ENCODE assay signal across 15 cellular contexts in the genomic region with DNA sequence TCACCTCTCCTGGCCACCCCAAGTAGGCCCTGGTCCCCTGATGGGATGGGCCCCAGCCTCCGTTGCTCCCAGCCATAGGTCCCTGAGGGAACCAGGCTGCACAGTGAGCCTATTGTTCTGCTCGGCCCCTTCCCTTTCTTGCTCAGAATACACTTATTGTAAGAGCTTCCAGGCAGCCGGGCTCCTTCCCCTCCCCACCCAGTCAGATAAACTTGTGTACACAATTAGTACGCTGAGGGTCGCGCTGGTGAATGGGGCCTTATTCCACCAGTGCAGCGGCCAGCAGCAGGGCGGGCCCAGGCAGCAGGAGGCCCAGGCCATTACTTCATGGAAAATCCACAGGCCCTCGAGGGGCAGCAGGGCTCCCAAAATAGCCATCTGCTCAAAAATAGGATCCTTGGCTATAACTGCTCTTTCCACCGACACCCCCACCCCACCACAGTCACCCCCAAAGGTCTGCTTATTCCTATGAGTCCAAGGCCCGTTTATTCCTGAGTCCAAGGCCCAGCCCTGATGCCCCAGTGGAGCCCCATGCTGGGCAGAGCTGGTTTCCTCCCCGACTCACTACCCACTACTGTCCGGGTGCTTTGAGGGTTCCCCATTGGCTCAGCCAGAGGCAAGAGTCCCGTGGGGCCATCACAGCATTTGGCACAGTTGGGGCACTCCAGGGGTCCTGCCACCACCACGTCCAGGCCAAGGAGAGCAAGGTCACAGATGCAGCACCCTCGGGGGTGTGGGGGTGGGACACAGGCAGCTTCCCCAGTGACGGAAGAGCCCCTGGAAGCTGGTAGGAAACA. TPM values are rescaled to one million over a fixed set of nuclear protein-coding genes. Genes with fewer than 3 reads are reported as not detected.
DNase-seq lines count a peak whose midpoint lies in the region; ATAC-seq and TF ChIP-seq lines count a peak whose summit lies in the region.
"Had no signal": no experiment of that assay in that cellular context is flagged by ENCODE, and none has a peak within 500 bp of the region (broad histone marks: within the 10 kb centered on the region; RNA-seq: fewer than 3 reads in every experiment).

No MANE protein-coding gene starts in this region.

- H2BK12ac ChIP-seq in H9 (ENCODE audit: insufficient read length, low read depth, low read length) = no peak overlapping the region

- H2BK20ac ChIP-seq in H9 (ENCODE audit: low read depth, low read length, poor library complexity, severe bottlenecking) = no peak overlapping the region

- no peak overlapping the region for H2BK15ac ChIP-seq in H9 (ENCODE audit: low read depth, low read length)

- H3K9me3 ChIP-seq in tibial nerve = no peaks in the 10 kb centered on the region
- no peaks in the 10 kb centered on the region for H3K9me3 ChIP-seq in H9 (ENCODE audit: control insufficient read depth, low read depth, low read length)

- H3K36me3 Mint-ChIP-seq in nephron progenitor cell (ENCODE audit: low read depth) (peaks cover 12% of the 10 kb centered on the region), H9 (ENCODE audit: insufficient read depth in 1 of 3, low read depth in 3 of 3) (peaks cover 26 to 85% (median 81%) of the 10 kb centered on the region in 3 experiments; a peak in 6 of 7 replicates)
- H3K36me3 Mint-ChIP-seq: natural killer cell treated with Interleukin-12 subunit alpha and Interleukin-12 subunit beta and Interleukin-15 and Interleukin-18, amount 100 ng/mL, for 72 hours had no signal

- WGBS in tibial nerve, 2 donors = 24 to 32% methylated on average over 10 to 17 of the region's 17 CpGs
- no CpG with 5 or more reads among the region's 17 CpGs for WGBS in H9 (ENCODE audit: extremely low coverage, insufficient read length, low lambda C conversion rate)

- H3K27me3 Mint-ChIP-seq in nephron progenitor cell (ENCODE audit: low read depth, poor library complexity) (no peaks in the 10 kb centered on the region), H9 (ENCODE audit: low read depth) (no peaks in the 10 kb centered on the region)
- H3K27me3 Mint-ChIP-seq: natural killer cell treated with Interleukin-12 subunit alpha and Interleukin-12 subunit beta and Interleukin-15 and Interleukin-18, amount 100 ng/mL, for 72 hours had no signal

- H3K56ac ChIP-seq in H9 (ENCODE audit: insufficient read length, low read depth, low read length) = no peak overlapping the region

- no peak for TF ChIP-seq CTCF in nephron progenitor cell (IDR thresholded peaks at IDR 0.05)
- TF ChIP-seq CTCF in tibial nerve (IDR thresholded peaks at IDR 0.05) = peak in 1 of 5 experiments; percentile 7
- no peak for TF ChIP-seq CTCF in H9 (conservative IDR thresholded peaks at IDR 0.05)

- H4K20me1 ChIP-seq in H9 (ENCODE audit: control insufficient read depth, insufficient read depth, insufficient read length) = no peaks in the 10 kb centered on the region

- peak; percentile 98 for DNase-seq in SK-MEL-5 (ENCODE audit: low read depth, low spot score)
- no peak for DNase-seq in Right ventricle myocardium inferior (ENCODE audit: missing footprints)
- no peak for DNase-seq in nephron progenitor cell
- peak; percentile 43 to 56 for DNase-seq in tibial nerve (ENCODE audit: low spot score in 2 of 2)
- no peak for DNase-seq in NCI-H2081 (lab: John Stamatoyannopoulos, UW)
- DNase-seq in H9 = no peak
- DNase-seq in NCI-H774 (lab: John Stamatoyannopoulos, UW) = no peak
- no peak for DNase-seq in NCI-H446 (lab: John Stamatoyannopoulos, UW)
- DNase-seq: activated CD4-positive, alpha-beta T cell treated with anti-CD3 and anti-CD28 coated beads, Interleukin-2, amount 50 U/mL, for 48 hours; amniotic stem cell; NCI-H146; SIG-M5 had no signal

- H4K5ac ChIP-seq in H9 (ENCODE audit: insufficient read length, low read depth, low read length) = no peak overlapping the region

- H3K79me2 ChIP-seq in H9 (ENCODE audit: insufficient read depth, low read length) = no peaks in the 10 kb centered on the region

- H2BK120ac ChIP-seq in H9 (ENCODE audit: low read depth, low read length, poor library complexity, severe bottlenecking) = no peak overlapping the region

- in situ Hi-C loops in SK-MEL-5 (cut with HindIII; ENCODE audit: low pct_unique_long_range_greater_than_20kb, low sequenced_read_pairs) = no loop called here

- no peak overlapping the region for H2BK5ac ChIP-seq in H9 (ENCODE audit: insufficient read length, low read length)

- no peaks in the 10 kb centered on the region for H3K79me1 ChIP-seq in H9 (ENCODE audit: insufficient read depth, low read depth, low read length, poor library complexity, severe bottlenecking)

- H3K4me3 Mint-ChIP-seq in nephron progenitor cell (no peak overlapping the region), H9 (no peak overlapping the region)
- H3K4me3 Mint-ChIP-seq: natural killer cell treated with Interleukin-12 subunit alpha and Interleukin-12 subunit beta and Interleukin-15 and Interleukin-18, amount 100 ng/mL, for 72 hours had no signal

- TF ChIP-seq POLR2A in tibial nerve (IDR thresholded peaks at IDR 0.05) = no peak

- no peaks in the 10 kb centered on the region for H3K23me2 ChIP-seq in H9 (ENCODE audit: insufficient read length, low read depth, low read length, poor library complexity, severe bottlenecking)

- H3K23ac ChIP-seq in H9 (ENCODE audit: insufficient read length, low read depth, low read length) = no peak overlapping the region

- no peak overlapping the region for H2AFZ ChIP-seq in H9 (ENCODE audit: low read length)

- peaks cover 12% of the 10 kb centered on the region for H3K4me1 Mint-ChIP-seq in nephron progenitor cell
- H3K4me1 Mint-ChIP-seq in H9 = peaks cover 0 to 4% of the 10 kb centered on the region in 2 experiments; a peak in 1 of 4 replicates

- H3K9me3 Mint-ChIP-seq in nephron progenitor cell (no peaks in the 10 kb centered on the region), H9 (no peaks in the 10 kb centered on the region)
- H3K9me3 Mint-ChIP-seq: natural killer cell treated with Interleukin-12 subunit alpha and Interleukin-12 subunit beta and Interleukin-15 and Interleukin-18, amount 100 ng/mL, for 72 hours had no signal

- no peak overlapping the region for H3T11ph ChIP-seq in H9 (ENCODE audit: low read length)

- peak; percentile 38 for ATAC-seq in Right ventricle myocardium inferior
- ATAC-seq: natural killer cell treated with Interleukin-12 subunit alpha and Interleukin-12 subunit beta and Interleukin-15 and Interleukin-18, amount 100 ng/mL, for 72 hours had no signal

- H3K4me2 ChIP-seq in H9 (ENCODE audit: insufficient read depth, insufficient read length, low read length) = no peak overlapping the region

- intact Hi-C loops in Right ventricle myocardium inferior (cut with DNase I) = no loop called here

- no peak overlapping the region for H3K9ac ChIP-seq in H9 (ENCODE audit: extremely low read depth, insufficient read length, low read length)

- H3K4me3 ChIP-seq in tibial nerve = no peak overlapping the region

- H3K27ac Mint-ChIP-seq in nephron progenitor cell = peak overlapping the region; percentile 45
- H3K27ac Mint-ChIP-seq in H9 = peak overlapping the region in 1 of 3 experiments; percentile 49; a peak in 1 of 7 replicates

- H2AK5ac ChIP-seq in H9 (ENCODE audit: insufficient read length, low read length) = no peak overlapping the region

- no peaks in the 10 kb centered on the region for H3K27me3 ChIP-seq in tibial nerve
- H3K27me3 ChIP-seq in H9 (ENCODE audit: insufficient read depth, low read length) = no peaks in the 10 kb centered on the region

- no peak overlapping the region for H4K91ac ChIP-seq in H9 (ENCODE audit: insufficient read length, low read depth, low read length)

- H3K4me1 ChIP-seq in tibial nerve (peaks cover 9 to 88% (median 50%) of the 10 kb centered on the region in 4 donors), H9 (ENCODE audit: insufficient read depth, low read length) (no peaks in the 10 kb centered on the region)

- H3K4ac ChIP-seq in H9 (ENCODE audit: low read depth, low read length) = no peak overlapping the region

- no peak overlapping the region for H3K18ac ChIP-seq in H9 (ENCODE audit: insufficient read length, low read depth, low read length)

- TF ChIP-seq EP300 in tibial nerve (IDR thresholded peaks at IDR 0.05) = peak; percentile 77 to 84

- peak overlapping the region; percentile 75 to 92 (median 87) for H3K27ac ChIP-seq in tibial nerve
- H3K27ac ChIP-seq in H9 (ENCODE audit: insufficient read length, low read depth, low read length) = no peak overlapping the region

- no peak overlapping the region for H4K8ac ChIP-seq in H9 (replicated peaks; ENCODE audit: insufficient read length, low read depth, low read length)

- no peak overlapping the region for H3K14ac ChIP-seq in H9 (ENCODE audit: insufficient read depth, low read length)

- H3K36me3 ChIP-seq in tibial nerve = peaks cover 9 to 93% (median 27%) of the 10 kb centered on the region in 3 donors

RNA-seq across cellular contexts. Expression of a gene that starts 22.1 kb away (rescaled TPM):
- total RNA-seq in SK-MEL-5 (2014; rRNA removed; shearing (Covaris generic)) = not detected in 2 replicates
- not detected in 2 replicates for polyA plus RNA-seq in SK-MEL-5 (2015; cell fraction: cytosol; rRNA removed)
- polyA plus RNA-seq in SK-MEL-5 (2015; cell fraction: nucleus; rRNA removed) = not detected in 2 replicates
- total RNA-seq in Right ventricle myocardium inferior = not detected
- 1 to 10 TPM; 3.5 to 5.7 (median 4.8) TPM for total RNA-seq in tibial nerve
- 10.3 and 10.5 TPM in 2 replicates for total RNA-seq in H9 (2021)
- total RNA-seq: Daoy had no signal

RNA-seq across cellular contexts. Expression of a gene that starts 51.1 kb away (rescaled TPM):
- total RNA-seq in SK-MEL-5 (2014; rRNA removed; shearing (Covaris generic)) = not detected in 2 replicates
- polyA plus RNA-seq in SK-MEL-5 (2015; cell fraction: cytosol; rRNA removed) = not detected in 2 replicates
- polyA plus RNA-seq in SK-MEL-5 (2015; cell fraction: nucleus; rRNA removed) = not detected in 2 replicates
- total RNA-seq in Right ventricle myocardium inferior (not detected), tibial nerve (not detected), H9 (2021) (0.92 TPM in 1 of 2 replicates, not detected in the other)
- total RNA-seq: Daoy; fibroblast of villous mesenchyme; natural killer cell treated with Interleukin-12 subunit alpha and Interleukin-12 subunit beta and Interleukin-15 and Interleukin-18, amount 100 ng/mL, for 72 hours had no signal

Comparison
In these comparisons a context has a peak if more than half of its experiments do, and no peak if none do; other contexts are left out.
1. DNase-seq: peak in SK-MEL-5 (single experiment) and tibial nerve (2 of 2); none in Right ventricle myocardium inferior (single experiment), nephron progenitor cell (single experiment), NCI-H2081 (0 of 2), H9 (single experiment), NCI-H774 (single experiment) and NCI-H446 (0 of 2).